18 cellular contexts compared by ENCODE assay signal in genomic region chr4:5993876-5994811, GRCh38. TPM values are rescaled to one million over a fixed set of nuclear protein-coding genes. Genes with fewer than 3 reads are reported as not detected.
"Had no signal": no experiment of that assay in that cellular context is flagged by ENCODE, and none has a peak within 500 bp of the region (broad histone marks: within the 10 kb centered on the region; RNA-seq: fewer than 3 reads in every experiment).

No MANE protein-coding gene starts in this region.

- H3K36me3 ChIP-seq: cardiac muscle cell, neural progenitor cell, right lobe of liver, spleen, thyroid gland had no signal

- ATAC-seq: foreskin keratinocyte; left lobe of liver; right lobe of liver; stimulated activated naive B cell treated with anti-CD40 and anti-IgM and Interleukin-4, amounts not matched to agents 10 μg/mL and 1 μg/mL and 100 μg/mL, for 72 hours had no signal

- H3K4me1 ChIP-seq: foreskin keratinocyte, neural progenitor cell, right lobe of liver, spleen, thyroid gland had no signal

- H3K4me3 ChIP-seq: cardiac muscle cell, dorsolateral prefrontal cortex, neural progenitor cell, right lobe of liver, spleen, thyroid gland had no signal

- H3K27ac ChIP-seq: cardiac muscle cell, dorsolateral prefrontal cortex, foreskin keratinocyte, neural progenitor cell, right lobe of liver, spleen, thyroid gland had no signal

- H3K27me3 ChIP-seq: cardiac muscle cell, dorsolateral prefrontal cortex, foreskin keratinocyte, neural progenitor cell, right lobe of liver, thyroid gland had no signal

- H3K9me3 ChIP-seq: right lobe of liver, spleen, thyroid gland had no signal

- FAIRE-seq: keratinocyte had no signal

- H3K4me2 ChIP-seq: neural progenitor cell had no signal

- H2AFZ ChIP-seq: neural progenitor cell had no signal

- H3K9ac ChIP-seq: neural progenitor cell had no signal

- DNase-seq: activated CD4-positive, alpha-beta T cell treated with anti-CD3 and anti-CD28 coated beads, Interleukin-2, amount 50 U/mL, for 4 hours; activated T-cell treated with anti-CD3 and anti-CD28 coated beads for 4 hours; foreskin keratinocyte; hypothalamus; mammary epithelial cell; right lobe of liver; spleen; stimulated activated naive B cell treated with anti-CD40 and anti-IgM and Interleukin-4, amounts not matched to agents 10 μg/mL and 1 μg/mL and 100 μg/mL, for 72 hours; thyroid gland had no signal

RNA-seq across cellular contexts. Expression of gene C4orf50, which starts 24.1 kb away (rescaled TPM):
- total RNA-seq: epithelial cell of proximal tubule, fibroblast of lung, foreskin keratinocyte, left lobe of liver, mammary epithelial cell, osteocyte, pulmonary artery endothelial cell had no signal
- polyA plus RNA-seq: cardiac muscle cell, fibroblast of lung, foreskin keratinocyte, keratinocyte, mammary epithelial cell had no signal
